2 cellular contexts compared by ENCODE assay signal in the genomic region with DNA sequence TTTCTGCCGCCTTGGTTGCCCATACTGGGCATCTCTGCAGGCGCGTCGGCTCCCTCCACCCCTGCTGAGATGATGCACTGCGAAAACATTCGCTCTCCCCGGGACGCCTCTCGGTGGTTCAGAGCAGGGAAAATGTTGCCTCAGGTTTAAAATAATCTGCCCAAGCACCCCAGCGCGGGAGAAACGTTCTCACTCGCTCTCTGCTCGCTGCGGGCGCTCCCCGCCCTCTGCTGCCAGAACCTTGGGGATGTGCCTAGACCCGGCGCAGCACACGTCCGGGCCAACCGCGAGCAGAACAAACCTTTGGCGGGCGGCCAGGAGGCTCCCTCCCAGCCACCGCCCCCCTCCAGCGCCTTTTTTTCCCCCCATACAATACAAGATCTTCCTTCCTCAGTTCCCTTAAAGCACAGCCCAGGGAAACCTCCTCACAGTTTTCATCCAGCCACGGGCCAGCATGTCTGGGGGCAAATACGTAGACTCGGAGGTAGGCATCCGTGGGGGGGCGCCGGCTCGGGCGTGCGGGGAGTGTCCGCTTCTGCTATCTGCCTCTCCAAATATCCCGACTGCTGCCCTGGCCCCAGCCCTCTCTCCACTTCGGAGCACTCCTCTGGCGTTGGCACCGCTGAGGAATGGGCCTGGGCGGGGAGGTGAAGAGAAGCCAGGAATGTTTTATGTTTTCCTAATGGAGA.
TF ChIP-seq lines count a peak whose summit lies in the region.

TSS of gene CAV1 (plus strand) at position 428 of the 689 bp plus-strand sequence. CDS start at position 455, 27 bp downstream.

TF ChIP-seq in Ishikawa, 13 proteins besides CTCF, POLR2A, EP300 and RAD21:
- TF ChIP-seq TEAD4 (IDR thresholded peaks at IDR 0.05) (peak; percentile 74), EGR1 (IDR thresholded peaks at IDR 0.05) (no peak), CREB1 (IDR thresholded peaks at IDR 0.05; ENCODE audit: low read depth) (no peak), MAX (IDR thresholded peaks at IDR 0.05) (peak; percentile 28; the same call in 1 of the 2 replicates), NFIC (IDR thresholded peaks at IDR 0.05) (peak; percentile 92), FOXM1 (IDR thresholded peaks at IDR 0.05; ENCODE audit: borderline replicate concordance, low read depth) (peak; percentile 40; the same call in 1 of the 2 replicates), TCF12 (IDR thresholded peaks at IDR 0.05; ENCODE audit: low read depth) (peak; percentile 80; the same call in 1 of the 2 replicates)

TF ChIP-seq in H1, 55 proteins besides CTCF, POLR2A, EP300 and RAD21:
- TF ChIP-seq MAX (IDR thresholded peaks at IDR 0.05) (no peak), KDM4A (IDR thresholded peaks at IDR 0.05; ENCODE audit: low read depth, low read length, severe bottlenecking) (peak; percentile 22), SAP30 (IDR thresholded peaks at IDR 0.05; ENCODE audit: insufficient read depth, insufficient replicate concordance, low read length) (peak; percentile 67), NANOG (IDR thresholded peaks at IDR 0.05; ENCODE audit: insufficient read depth, low read depth, low read length, poor library complexity, severe bottlenecking) (peak; percentile 22), SIX5 (IDR thresholded peaks at IDR 0.05; ENCODE audit: low read depth, low read length) (no peak), SIN3A (conservative IDR thresholded peaks at IDR 0.05 in 1 of 2, IDR thresholded peaks at IDR 0.05 in 1 of 2; ENCODE audit: low read depth in 1 of 2, low read length in 2 of 2) (peak in 1 of 2 experiments; percentile 53; a peak in 1 of 4 replicates), E2F6 (IDR thresholded peaks at IDR 0.05) (peak; percentile 41; the same call in 1 of the 2 replicates)
